In the genomic region with DNA sequence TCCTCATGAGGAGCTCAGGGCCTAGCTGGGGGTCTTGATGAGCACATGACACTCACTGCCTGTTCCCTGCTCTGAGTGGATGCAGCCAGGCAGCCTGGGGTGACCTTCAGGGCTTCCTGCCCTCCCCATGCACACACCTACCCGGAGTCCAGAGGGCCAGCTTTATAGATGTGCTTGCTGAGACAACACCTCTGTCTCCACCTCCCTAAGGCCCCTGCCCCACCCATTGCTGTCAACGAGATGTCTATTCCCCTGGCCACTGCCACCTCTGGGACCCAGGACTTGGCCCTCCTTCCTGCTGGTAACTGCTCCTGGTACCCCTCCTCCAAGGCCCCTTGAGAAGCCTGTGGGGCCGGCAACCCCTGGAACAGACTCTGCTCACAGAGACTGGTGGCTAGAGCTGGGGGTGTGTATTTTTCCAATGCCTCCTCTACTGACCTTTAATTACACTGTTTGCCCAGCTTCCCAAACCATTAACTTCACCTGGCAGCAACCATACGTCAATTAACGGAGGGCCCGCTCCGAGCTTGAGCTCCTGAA, we compare ENCODE assay signal across 21 cellular contexts.
DNase-seq lines count a peak whose midpoint lies in the region; ATAC-seq and TF ChIP-seq lines count a peak whose summit lies in the region.
"Had no signal": no experiment of that assay in that cellular context is flagged by ENCODE, and none has a peak within 500 bp of the region (broad histone marks: within the 10 kb centered on the region; RNA-seq: fewer than 3 reads in every experiment).

No MANE protein-coding gene starts in this region.

- H3K4me1 ChIP-seq in RWPE2 (ENCODE audit: insufficient read depth, poor library complexity, severe bottlenecking) (no peaks in the 10 kb centered on the region), psoas muscle (peaks cover 42% of the 10 kb centered on the region)
- H3K4me1 ChIP-seq: ascending aorta, HAP-1 had no signal

- H3K4me1 Mint-ChIP-seq in effector memory CD8-positive, alpha-beta T cell (ENCODE audit: low read depth in 2 of 2), result no peaks in the 10 kb centered on the region

- H3K27ac ChIP-seq in RWPE2 (ENCODE audit: poor library complexity, severe bottlenecking) (no peak overlapping the region), psoas muscle (peak overlapping the region; percentile 61)
- H3K27ac ChIP-seq: ascending aorta, left lung, skin epidermis had no signal

- peaks cover 6% of the 10 kb centered on the region for H3K36me3 Mint-ChIP-seq in effector memory CD8-positive, alpha-beta T cell (ENCODE audit: insufficient read depth)

- in situ Hi-C loops in G401 (cut with HindIII; ENCODE audit: low sequenced_read_pairs), result no loop called here

- H3K9me3 Mint-ChIP-seq in effector memory CD8-positive, alpha-beta T cell, result no peaks in the 10 kb centered on the region
- H3K9me3 Mint-ChIP-seq: dendritic cell treated with granulocyte-macrophage colony-stimulating factor and Interleukin-4, amounts not matched to agents 40 ng/mL and 50 ng/mL, for 4 days had no signal

- H3K27me3 ChIP-seq in RWPE2 (ENCODE audit: insufficient read depth, poor library complexity, severe bottlenecking) (no peaks in the 10 kb centered on the region), psoas muscle (ENCODE audit: insufficient read depth in 3 of 3, low read length in 2 of 3) (no peaks in the 10 kb centered on the region)
- H3K27me3 ChIP-seq: ascending aorta, left lung, MG63 had no signal

- no peak overlapping the region for H3K4me3 Mint-ChIP-seq in effector memory CD8-positive, alpha-beta T cell
- H3K4me3 Mint-ChIP-seq: dendritic cell treated with granulocyte-macrophage colony-stimulating factor and Interleukin-4, amounts not matched to agents 40 ng/mL and 50 ng/mL, for 4 days had no signal

- ATAC-seq in RWPE2 (ENCODE audit: low read depth) (no peak), left ventricle myocardium superior (peak; percentile 45), psoas muscle (peak; percentile 24 to 29 (median 27))
- ATAC-seq in effector memory CD8-positive, alpha-beta T cell (replicated peaks), result no peak
- ATAC-seq: left lung had no signal

- H3K9me3 ChIP-seq in RWPE2 (ENCODE audit: severe bottlenecking) (no peaks in the 10 kb centered on the region), psoas muscle (no peaks in the 10 kb centered on the region)
- H3K9me3 ChIP-seq: ascending aorta, HAP-1, left lung, MG63 had no signal

- H3K27me3 Mint-ChIP-seq in effector memory CD8-positive, alpha-beta T cell, result no peaks in the 10 kb centered on the region
- H3K27me3 Mint-ChIP-seq: dendritic cell treated with granulocyte-macrophage colony-stimulating factor and Interleukin-4, amounts not matched to agents 40 ng/mL and 50 ng/mL, for 4 days had no signal

- H3K27ac Mint-ChIP-seq in effector memory CD8-positive, alpha-beta T cell, result peak overlapping the region in 1 of 2 donors; percentile 32
- H3K27ac Mint-ChIP-seq: dendritic cell treated with granulocyte-macrophage colony-stimulating factor and Interleukin-4, amounts not matched to agents 40 ng/mL and 50 ng/mL, for 4 days had no signal

- TF ChIP-seq CTCF in RWPE2 (IDR thresholded peaks at IDR 0.05; ENCODE audit: poor library complexity, severe bottlenecking), result no peak
- TF ChIP-seq CTCF in psoas muscle (IDR thresholded peaks at IDR 0.05), result no peak

- WGBS in psoas muscle, 3 donors, result 42 to 73% (median 54%) methylated on average over 7 of the region's 7 CpGs

- no peak overlapping the region for H3K4me3 ChIP-seq in RWPE2 (ENCODE audit: severe bottlenecking)
- H3K4me3 ChIP-seq in psoas muscle, result no peak overlapping the region
- H3K4me3 ChIP-seq: ascending aorta, HAP-1, left lung, MG63, skin epidermis had no signal

- intact Hi-C loops in left ventricle myocardium superior (cut with micrococcal nuclease), result loop anchor here (10.0 kb wide), 1 partner anchor 91 kb away; the partner anchor contains the start of gene SFXN5
- intact Hi-C loops in psoas muscle (cut with DNase I), result no loop called here

- no peaks in the 10 kb centered on the region for H3K36me3 ChIP-seq in RWPE2 (ENCODE audit: low read depth)
- peaks cover 0 to 23% of the 10 kb centered on the region in 2 donors for H3K36me3 ChIP-seq in psoas muscle (ENCODE audit: insufficient read depth in 1 of 2, low read depth in 1 of 2)
- H3K36me3 ChIP-seq: HAP-1, MG63 had no signal

- peak; percentile 22 for DNase-seq in NCI-H2081 treated with DMSO at 0.1 percent for 48 hours (lab: John Stamatoyannopoulos, UW)
- DNase-seq in RWPE2 (ENCODE audit: low spot score), result peak; percentile 29
- DNase-seq in left ventricle myocardium superior, result peak; percentile 41
- DNase-seq in psoas muscle, result peak in 1 of 2 donors; percentile 46
- no peak for DNase-seq in C1 segment of cervical spinal cord (lab: John Stamatoyannopoulos, UW)
- no peak for DNase-seq in G401 (ENCODE audit: low spot score)
- no peak for DNase-seq in effector memory CD8-positive, alpha-beta T cell
- DNase-seq in central memory CD4-positive, alpha-beta T cell, result no peak
- DNase-seq: activated CD4-positive, alpha-beta T cell treated with anti-CD3 and anti-CD28 coated beads, Interleukin-2, amount 50 U/mL, for 1 hour; activated CD8-positive, alpha-beta memory T cell treated with anti-CD3 and anti-CD28 coated beads, Interleukin-2, amount 50 U/mL, for 48 hours; Calu3; IMR-90; left lung; MG63; NCI-H2107; stimulated activated CD4-positive, alpha-beta T cell treated with anti-CD3 and anti-CD28 coated beads, Interleukin-4, amount 100 ng/mL, for 24 hours; SW 1271 had no signal

Comparison
In these comparisons a context has a peak if more than half of its experiments do, and no peak if none do; other contexts are left out.
1. DNase-seq: peak in NCI-H2081 treated with DMSO at 0.1 percent for 48 hours (single experiment), RWPE2 (single experiment) and left ventricle myocardium superior (single experiment); none in C1 segment of cervical spinal cord (0 of 14), G401 (single experiment), effector memory CD8-positive, alpha-beta T cell (0 of 3) and central memory CD4-positive, alpha-beta T cell (single experiment).
2. ATAC-seq: peak in left ventricle myocardium superior (single experiment) and psoas muscle (4 of 4); none in RWPE2 (single experiment) and effector memory CD8-positive, alpha-beta T cell (single experiment).